14 cellular contexts compared by ENCODE assay signal in genomic region chr4:80127870-80128419, GRCh38. TPM values are rescaled to one million over a fixed set of nuclear protein-coding genes. Genes with fewer than 3 reads are reported as not detected.
DNase-seq lines count a peak whose midpoint lies in the region; ATAC-seq lines count a peak whose summit lies in the region.
"Had no signal": no experiment of that assay in that cellular context is flagged by ENCODE, and none has a peak within 500 bp of the region (broad histone marks: within the 10 kb centered on the region; RNA-seq: fewer than 3 reads in every experiment).

No MANE protein-coding gene starts in this region.

- POLR2A ChIA-PET in naive thymus-derived CD8-positive, alpha-beta T cell (lab: Charles Lee), result interaction anchor here (2.3 kb wide), 1 partner anchor 55 kb away, joined by 8 read pairs; no protein-coding TSS in a partner anchor

- DNase-seq in activated CD8-positive, alpha-beta memory T cell treated with anti-CD3 and anti-CD28 coated beads, Interleukin-2, amount 10 ng/mL, durations not matched to agents 7 days and 5 days, result no peak
- DNase-seq in activated CD8-positive, alpha-beta memory T cell treated with anti-CD3 and anti-CD28 coated beads for 24 hours, result no peak
- DNase-seq in Kasumi-1 (lab: John Stamatoyannopoulos, UW) (peak; percentile 42 to 62), ureter (ENCODE audit: low spot score) (no peak)
- DNase-seq in naive thymus-derived CD8-positive, alpha-beta T cell, result no peak
- DNase-seq: H9, left cardiac atrium, pancreas, SHP77 treated with DMSO at 0.1 percent for 48 hours had no signal

- ATAC-seq in activated CD8-positive, alpha-beta memory T cell treated with anti-CD3 and anti-CD28 coated beads, Interleukin-2, amount 10 ng/mL, durations not matched to agents 7 days and 5 days, result no peak
- no peak for ATAC-seq in naive thymus-derived CD8-positive, alpha-beta T cell
- no peak for ATAC-seq in HG03025 (IDR thresholded peaks at IDR 0.05; ENCODE audit: low FRiP score, unreplicated experiment)
- ATAC-seq in GM21526 (IDR thresholded peaks at IDR 0.05; ENCODE audit: low FRiP score, unreplicated experiment), result no peak

- no peak overlapping the region for H3K4me3 Mint-ChIP-seq in activated CD8-positive, alpha-beta memory T cell treated with anti-CD3 and anti-CD28 coated beads, Interleukin-2, amount 10 ng/mL, durations not matched to agents 7 days and 5 days
- H3K4me3 Mint-ChIP-seq in activated naive CD8-positive, alpha-beta T cell, result peak overlapping the region; percentile 61
- peak overlapping the region in 4 of 10 donors; percentile 7 to 69 (median 43) for H3K4me3 Mint-ChIP-seq in naive thymus-derived CD8-positive, alpha-beta T cell
- H3K4me3 Mint-ChIP-seq: H9, type B pancreatic cell had no signal

- no peaks in the 10 kb centered on the region for H3K27me3 Mint-ChIP-seq in activated CD8-positive, alpha-beta memory T cell treated with anti-CD3 and anti-CD28 coated beads, Interleukin-2, amount 10 ng/mL, durations not matched to agents 7 days and 5 days
- H3K27me3 Mint-ChIP-seq in activated naive CD8-positive, alpha-beta T cell, result no peaks in the 10 kb centered on the region
- no peaks in the 10 kb centered on the region for H3K27me3 Mint-ChIP-seq in naive thymus-derived CD8-positive, alpha-beta T cell
- H3K27me3 Mint-ChIP-seq: IgD-negative memory B cell had no signal

- peaks cover 64% of the 10 kb centered on the region for H3K4me1 Mint-ChIP-seq in activated CD8-positive, alpha-beta memory T cell treated with anti-CD3 and anti-CD28 coated beads, Interleukin-2, amount 10 ng/mL, durations not matched to agents 7 days and 5 days
- H3K4me1 Mint-ChIP-seq in activated naive CD8-positive, alpha-beta T cell (ENCODE audit: low read depth), result peaks cover 61% of the 10 kb centered on the region
- H3K4me1 Mint-ChIP-seq in naive thymus-derived CD8-positive, alpha-beta T cell, result peaks cover 19 to 54% (median 45%) of the 10 kb centered on the region in 4 donors

- H3K36me3 Mint-ChIP-seq in activated CD8-positive, alpha-beta memory T cell treated with anti-CD3 and anti-CD28 coated beads, Interleukin-2, amount 10 ng/mL, durations not matched to agents 7 days and 5 days, result peaks cover 28% of the 10 kb centered on the region
- H3K36me3 Mint-ChIP-seq in activated naive CD8-positive, alpha-beta T cell, result no peaks in the 10 kb centered on the region
- no peaks in the 10 kb centered on the region for H3K36me3 Mint-ChIP-seq in naive thymus-derived CD8-positive, alpha-beta T cell
- H3K36me3 Mint-ChIP-seq: IgD-negative memory B cell, type B pancreatic cell had no signal

- CTCF ChIA-PET in activated CD8-positive, alpha-beta memory T cell treated with anti-CD3 and anti-CD28 coated beads, Interleukin-2, amount 10 ng/mL, durations not matched to agents 7 days and 5 days (lab: Charles Lee), result interaction anchor here (1.0 to 5.0 kb wide), 6 partner anchors 10 to 72 kb away, joined by 3 to 135 read pairs (median 4); no protein-coding TSS in a partner anchor

- peak overlapping the region; percentile 91 for H3K27ac Mint-ChIP-seq in activated CD8-positive, alpha-beta memory T cell treated with anti-CD3 and anti-CD28 coated beads, Interleukin-2, amount 10 ng/mL, durations not matched to agents 7 days and 5 days
- H3K27ac Mint-ChIP-seq in activated naive CD8-positive, alpha-beta T cell, result peak overlapping the region; percentile 75
- H3K27ac Mint-ChIP-seq in naive thymus-derived CD8-positive, alpha-beta T cell, result peak overlapping the region in 9 of 10 donors; percentile 21 to 91 (median 81)
- H3K27ac Mint-ChIP-seq: type B pancreatic cell had no signal

- peaks cover 2% of the 10 kb centered on the region for H3K9me3 Mint-ChIP-seq in activated CD8-positive, alpha-beta memory T cell treated with anti-CD3 and anti-CD28 coated beads, Interleukin-2, amount 10 ng/mL, durations not matched to agents 7 days and 5 days (ENCODE audit: low read depth)
- H3K9me3 Mint-ChIP-seq in activated naive CD8-positive, alpha-beta T cell (ENCODE audit: low read depth), result no peaks in the 10 kb centered on the region
- no peaks in the 10 kb centered on the region for H3K9me3 Mint-ChIP-seq in naive thymus-derived CD8-positive, alpha-beta T cell
- H3K9me3 Mint-ChIP-seq: H9, IgD-negative memory B cell, type B pancreatic cell had no signal

RNA-seq across cellular contexts. Expression of gene ANTXR2, which starts 54.9 kb away (rescaled TPM):
- 10 to 100 TPM; 52.0 to 55.0 TPM for total RNA-seq in activated CD8-positive, alpha-beta memory T cell treated with anti-CD3 and anti-CD28 coated beads, Interleukin-2, amount 10 ng/mL, durations not matched to agents 7 days and 5 days
- total RNA-seq in naive thymus-derived CD8-positive, alpha-beta T cell, result 10 to 100 TPM; 19.3 to 21.9 TPM
- polyA plus RNA-seq in naive thymus-derived CD8-positive, alpha-beta T cell, result 10 to 100 TPM; 11.4 to 22.1 (median 11.5) TPM
- total RNA-seq in ureter, result 77.1 TPM

Comparison
In these comparisons a context has a peak if more than half of its experiments do, and no peak if none do; other contexts are left out.
1. DNase-seq: peak in Kasumi-1 (2 of 2); none in activated CD8-positive, alpha-beta memory T cell treated with anti-CD3 and anti-CD28 coated beads, Interleukin-2, amount 10 ng/mL, durations not matched to agents 7 days and 5 days (single experiment), activated CD8-positive, alpha-beta memory T cell treated with anti-CD3 and anti-CD28 coated beads for 24 hours (single experiment), naive thymus-derived CD8-positive, alpha-beta T cell (0 of 10) and ureter (single experiment).
2. Peak in every context shown above with its lines, with median percentiles within 50 percentile points of each other: H3K27ac Mint-ChIP-seq.